Comparison of ENCODE assay signal across 12 cellular contexts in the genomic region with DNA sequence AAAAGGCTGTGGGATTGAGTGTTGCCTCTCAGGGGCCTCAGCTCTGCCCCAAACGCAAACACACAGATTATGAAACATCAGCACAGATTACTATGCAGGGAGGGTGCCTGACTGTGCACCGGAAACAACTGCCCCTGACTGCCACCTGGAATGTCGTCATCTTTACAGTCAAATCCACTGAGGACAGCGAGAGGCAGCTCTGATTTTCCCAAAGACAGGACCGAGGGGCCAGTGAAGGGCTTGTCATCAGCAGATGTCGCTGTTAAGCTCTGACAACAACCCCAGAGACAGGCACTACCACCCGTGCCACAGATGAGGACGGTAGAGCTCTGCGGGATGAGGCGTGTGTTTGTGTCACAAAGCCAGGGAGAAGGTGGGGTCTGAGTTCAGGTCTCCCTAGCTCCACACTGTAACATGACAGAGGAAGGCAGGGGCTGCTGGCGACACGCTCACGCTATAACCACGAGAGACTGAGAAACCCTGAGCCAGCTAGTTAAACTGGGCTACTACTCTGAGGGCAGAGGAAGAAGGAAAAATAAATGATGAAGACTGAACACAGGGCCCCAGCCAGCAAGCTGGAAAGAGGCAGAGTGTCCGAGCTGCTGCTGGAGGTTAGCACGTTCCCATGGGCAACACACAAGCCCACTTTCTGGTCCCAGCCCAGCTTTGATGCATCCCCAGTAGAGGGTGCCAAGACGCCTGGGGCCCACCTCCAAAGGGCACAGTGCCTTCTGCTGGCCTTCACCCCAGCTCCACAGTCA. TPM values are rescaled to one million over a fixed set of nuclear protein-coding genes. Genes with fewer than 3 reads are reported as not detected.
A peak's percentile ranks its signal among the peaks of the same experiment; 100 is the strongest.
DNase-seq lines count a peak whose midpoint lies in the region; ATAC-seq and TF ChIP-seq lines count a peak whose summit lies in the region.
"Had no signal": no experiment of that assay in that cellular context is flagged by ENCODE, and none has a peak within 500 bp of the region (broad histone marks: within the 10 kb centered on the region; RNA-seq: fewer than 3 reads in every experiment).

No MANE protein-coding gene starts in this region.

- H3K27me3 Mint-ChIP-seq in activated T-cell treated with anti-CD3 and anti-CD28 coated beads, Interleukin-2, amount 50 U/mL, for 72 hours (ENCODE audit: low read depth): peaks cover 67% of the 10 kb centered on the region

- TF ChIP-seq CTCF in upper lobe of right lung (IDR thresholded peaks at IDR 0.05): peak; percentile 14

- no peaks in the 10 kb centered on the region for H3K36me3 Mint-ChIP-seq in activated T-cell treated with anti-CD3 and anti-CD28 coated beads, Interleukin-2, amount 50 U/mL, for 72 hours (ENCODE audit: insufficient read depth in 2 of 2)

- H3K36me3 ChIP-seq in upper lobe of right lung: no peaks in the 10 kb centered on the region
- H3K36me3 ChIP-seq: heart right ventricle had no signal

- peak; percentile 30 for ATAC-seq in upper lobe of right lung
- no peak for ATAC-seq in activated T-cell treated with anti-CD3 and anti-CD28 coated beads, Interleukin-2, amount 50 U/mL, for 72 hours (replicated peaks in 1 of 2)
- ATAC-seq in activated CD4-positive, CD25-positive, alpha-beta regulatory T cell treated with anti-CD3 and anti-CD28 coated beads, Interleukin-2, amount 50 U/mL, for 24 hours: no peak
- no peak for ATAC-seq in HG03280 (IDR thresholded peaks at IDR 0.05; ENCODE audit: unreplicated experiment)

- no peaks in the 10 kb centered on the region for H3K4me1 ChIP-seq in upper lobe of right lung

- H3K4me1 Mint-ChIP-seq in activated T-cell treated with anti-CD3 and anti-CD28 coated beads, Interleukin-2, amount 50 U/mL, for 72 hours (ENCODE audit: low read depth): peaks cover 41% of the 10 kb centered on the region

- H3K4me3 ChIP-seq in upper lobe of right lung: no peak overlapping the region
- H3K4me3 ChIP-seq: heart right ventricle, SK-N-MC had no signal

- no peaks in the 10 kb centered on the region for H3K9me3 Mint-ChIP-seq in activated T-cell treated with anti-CD3 and anti-CD28 coated beads, Interleukin-2, amount 50 U/mL, for 72 hours
- H3K9me3 Mint-ChIP-seq: activated naive CD4-positive, alpha-beta T cell treated with anti-CD3 and anti-CD28 coated beads for 36 hours had no signal

- no peak overlapping the region for H3K27ac ChIP-seq in upper lobe of right lung
- H3K27ac ChIP-seq: heart right ventricle, HL-60, SK-N-MC had no signal

- DNase-seq in NCI-H526 (lab: John Stamatoyannopoulos, UW) (peak; percentile 32 to 61), NCI-H526 treated with DMSO at 0.1 percent for 48 hours (lab: John Stamatoyannopoulos, UW) (no peak), RKO (ENCODE audit: low spot score) (peak; percentile 16), head of caudate nucleus (peak; percentile 24 to 89 (median 74)), upper lobe of right lung (peak; percentile 48)
- DNase-seq in activated T-cell treated with anti-CD3 and anti-CD28 coated beads, Interleukin-2, amount 50 U/mL, for 72 hours: no peak
- DNase-seq: activated naive CD4-positive, alpha-beta T cell treated with anti-CD3 and anti-CD28 coated beads for 36 hours; heart right ventricle had no signal

- no peaks in the 10 kb centered on the region for H3K27me3 ChIP-seq in upper lobe of right lung

- intact Hi-C loops in head of caudate nucleus (cut with DNase I) (no loop called here), upper lobe of right lung (cut with DNase I) (no loop called here)

- H3K4me3 Mint-ChIP-seq in activated T-cell treated with anti-CD3 and anti-CD28 coated beads, Interleukin-2, amount 50 U/mL, for 72 hours: no peak overlapping the region
- H3K4me3 Mint-ChIP-seq: activated naive CD4-positive, alpha-beta T cell treated with anti-CD3 and anti-CD28 coated beads for 36 hours had no signal

- no peak overlapping the region for H3K27ac Mint-ChIP-seq in activated T-cell treated with anti-CD3 and anti-CD28 coated beads, Interleukin-2, amount 50 U/mL, for 72 hours
- H3K27ac Mint-ChIP-seq: activated naive CD4-positive, alpha-beta T cell treated with anti-CD3 and anti-CD28 coated beads for 36 hours had no signal

- no peaks in the 10 kb centered on the region for H3K9me3 ChIP-seq in upper lobe of right lung
- H3K9me3 ChIP-seq: heart right ventricle had no signal

RNA-seq across cellular contexts. Expression of gene PARD6G, which starts 47.0 kb away (rescaled TPM):
- 6.5 TPM for total RNA-seq in upper lobe of right lung
- not detected for total RNA-seq in activated T-cell treated with anti-CD3 and anti-CD28 coated beads, Interleukin-2, amount 50 U/mL, for 72 hours

Comparison
In these comparisons a context has a peak if more than half of its experiments do, and no peak if none do; other contexts are left out.
1. DNase-seq: peak in NCI-H526 (2 of 2), RKO (single experiment), head of caudate nucleus (42 of 42) and upper lobe of right lung (single experiment); none in NCI-H526 treated with DMSO at 0.1 percent for 48 hours (single experiment) and activated T-cell treated with anti-CD3 and anti-CD28 coated beads, Interleukin-2, amount 50 U/mL, for 72 hours (0 of 2).